Comparison of ENCODE assay signal across 8 cellular contexts in the genomic region with DNA sequence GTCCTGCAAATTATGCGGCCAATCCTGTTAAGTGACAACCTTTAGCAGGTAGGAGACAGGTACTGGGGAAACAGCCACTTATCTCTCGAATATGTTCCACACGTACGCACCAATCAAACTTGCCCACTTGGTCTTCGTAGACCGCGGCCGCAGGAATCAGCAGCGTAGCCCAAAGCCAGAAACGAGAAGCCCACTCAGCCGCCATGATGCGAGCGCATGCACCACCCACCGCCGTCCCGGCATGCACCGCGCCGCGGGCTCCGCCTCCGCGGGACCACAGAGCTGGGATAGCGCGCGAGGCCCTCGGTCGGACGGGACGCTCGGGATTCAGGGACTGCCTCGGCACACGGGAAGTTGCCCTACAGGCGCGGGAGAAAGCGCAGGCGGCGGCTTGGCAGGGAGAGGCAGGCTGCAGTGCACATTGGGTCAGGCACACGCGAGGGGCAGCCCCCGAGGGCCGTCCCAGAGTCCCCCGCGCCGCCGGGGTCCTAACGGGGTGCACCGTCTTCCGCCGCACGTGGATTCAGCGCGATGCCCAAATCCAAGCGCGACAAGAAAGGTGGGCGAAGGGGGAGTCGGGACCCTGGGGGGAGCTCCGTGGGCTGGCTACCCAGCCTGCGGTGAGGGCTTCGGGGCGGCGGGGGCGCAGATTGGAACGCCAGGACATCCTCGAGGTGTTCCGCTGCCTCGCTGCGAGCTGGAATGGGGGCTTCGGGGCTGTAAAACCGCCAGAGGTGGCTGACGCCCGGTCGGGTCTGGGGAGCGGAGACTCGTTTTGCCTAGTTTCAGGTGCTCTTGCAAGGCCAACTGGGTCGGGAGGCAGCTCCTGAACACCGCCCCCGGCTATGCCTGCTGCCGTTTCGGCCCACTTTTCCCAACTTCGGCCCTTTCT. TPM values are rescaled to one million over a fixed set of nuclear protein-coding genes. Genes with fewer than 3 reads are reported as not detected.
DNase-seq lines count a peak whose midpoint lies in the region; ATAC-seq, FAIRE-seq and TF ChIP-seq lines count a peak whose summit lies in the region.

A gene (minus strand): TSS at position 220 of the 892 bp plus-strand sequence. CDS start 15 bp downstream, at position 205.
A gene (plus strand): TSS at position 501 of the 892 bp plus-strand sequence. CDS start 31 bp downstream, at position 532.

- no peaks in the 10 kb centered on the region for H4K20me1 ChIP-seq in mammary epithelial cell (ENCODE audit: insufficient read depth, low read length)

- no peak for FAIRE-seq in small intestine (lab: Jason Lieb, UNC)

- TSS peak; percentile 58 for BruUV-seq in mammary epithelial cell (replicated peaks; lab: Mats Ljungman, UMichigan)

- peak within 1 kb of the TSS; percentile 93 for H3K9ac ChIP-seq in mammary epithelial cell (ENCODE audit: insufficient read depth, low read length)

- peaks cover 4% of the 10 kb centered on the region for H3K36me3 ChIP-seq in mammary epithelial cell (ENCODE audit: insufficient read depth, low read length)
- H3K36me3 ChIP-seq in small intestine (ENCODE audit: control insufficient read depth in 2 of 2, insufficient read depth in 2 of 2, low read length in 2 of 2), result peaks cover 0 to 2% of the 10 kb centered on the region in 2 donors

- H3K27me3 ChIP-seq in mammary epithelial cell (ENCODE audit: insufficient read depth, low read length) (no peaks in the 10 kb centered on the region), small intestine (ENCODE audit: control insufficient read depth in 2 of 2, insufficient read depth in 2 of 2, low read length in 2 of 2) (no peaks in the 10 kb centered on the region)

- H3K4me3 ChIP-seq in WI38 (ENCODE audit: low read depth, low read length), result peak within 1 kb of the TSS; percentile 81
- H3K4me3 ChIP-seq in mammary epithelial cell (replicated peaks in 1 of 3; ENCODE audit: insufficient read depth in 1 of 3, low read depth in 2 of 3, low read length in 3 of 3), result peak within 1 kb of the TSS; percentile 86 to 99 (median 96)
- H3K4me3 ChIP-seq in small intestine (ENCODE audit: low read depth in 1 of 2, low read length in 2 of 2), result peak within 1 kb of the TSS; percentile 68 to 70

- dilution Hi-C loops in mammary epithelial cell (cut with HindIII; ENCODE audit: low sequenced_read_pairs), result no loop called here

- TF ChIP-seq CTCF in WI38 (IDR thresholded peaks at IDR 0.05; ENCODE audit: low read depth, low read length) (no peak), mammary epithelial cell (conservative IDR thresholded peaks at IDR 0.05 in 1 of 2, IDR thresholded peaks at IDR 0.05 in 1 of 2; ENCODE audit: extremely low read depth in 1 of 2, insufficient read depth in 1 of 2, low read depth in 1 of 2, low read length in 2 of 2) (no peak)

- CTCF ChIA-PET in mammary epithelial cell (lab: Charles Lee; ENCODE audit: low non-redundant PET), result no interaction called here

- 2% methylated on average over 37 of the region's 81 CpGs for WGBS in mammary epithelial cell (ENCODE audit: low coverage, missing lambda C conversion rate)
- 0 to 1% (median 0%) methylated on average over 74 to 81 of the region's 81 CpGs for WGBS in small intestine, 3 donors

- H3K4me1 ChIP-seq in mammary epithelial cell (ENCODE audit: insufficient read depth, low read length), result peaks cover 23% of the 10 kb centered on the region
- H3K4me1 ChIP-seq in small intestine (ENCODE audit: control insufficient read depth in 2 of 2, insufficient read depth in 1 of 2, low read depth in 1 of 2, low read length in 1 of 2), result peaks cover 0 to 6% of the 10 kb centered on the region in 2 donors

- in situ Hi-C loops in mammary epithelial cell (cut with MboI; ENCODE audit: low sequenced_read_pairs in 2 of 2), result no loop called here

- H3K9me3 ChIP-seq in mammary epithelial cell (replicated peaks; ENCODE audit: insufficient read depth, low read length) (no peaks in the 10 kb centered on the region), small intestine (ENCODE audit: control insufficient read depth, low read depth) (no peaks in the 10 kb centered on the region)

- DNase-seq in 8988T (peak; percentile 77), NCI-H2171 treated with DMSO at 0.1 percent for 48 hours (lab: John Stamatoyannopoulos, UW) (peak; percentile 92), mammary epithelial cell (peak; percentile 85), iPS-NIHi11 (ENCODE audit: low spot score) (peak; percentile 98), small intestine (peak; percentile 81)

- intact Hi-C loops in mammary epithelial cell (cut with micrococcal nuclease), result loop anchor here (1.0 kb wide), 2 partner anchors 42 to 61 kb away; a partner anchor contains a TSS

- ATAC-seq in GM18517 (IDR thresholded peaks at IDR 0.05; ENCODE audit: unreplicated experiment), result peak; percentile 84
- peak; percentile 78 for ATAC-seq in HG03039 (IDR thresholded peaks at IDR 0.05; ENCODE audit: unreplicated experiment)

- peak within 1 kb of the TSS; percentile 95 for H2AFZ ChIP-seq in mammary epithelial cell (ENCODE audit: low read depth, low read length)

- H3K79me2 ChIP-seq in mammary epithelial cell (ENCODE audit: insufficient read depth, low read length), result peaks cover 98% of the 10 kb centered on the region

- H3K4me2 ChIP-seq in mammary epithelial cell (ENCODE audit: insufficient read depth, low read depth, low read length), result peak within 1 kb of the TSS; percentile 96

- H3K27ac ChIP-seq in mammary epithelial cell (ENCODE audit: insufficient read depth, low read depth, low read length), result peak within 1 kb of the TSS; percentile 84
- H3K27ac ChIP-seq in small intestine (ENCODE audit: low read depth in 1 of 2, low read length in 1 of 2), result peak within 1 kb of the TSS; percentile 81 to 97

RNA-seq across cellular contexts. Expression of the first gene that starts in this region (rescaled TPM):
- total RNA-seq in mammary epithelial cell, result 10 to 100 TPM; 68.0 to 75.0 TPM
- polyA plus RNA-seq in mammary epithelial cell, result 55.7 TPM
- 101 TPM for polyA minus RNA-seq in mammary epithelial cell
- 10 to 100 TPM in 1 of 3 donors, 1 to 10 TPM in 2; 4.2 to 15.1 (median 10.0) TPM for polyA plus RNA-seq in small intestine

RNA-seq across cellular contexts. Expression of the second gene that starts in this region (rescaled TPM):
- total RNA-seq in mammary epithelial cell, result 10 to 100 TPM; 23.3 to 51.6 TPM
- 73.6 TPM for polyA plus RNA-seq in mammary epithelial cell
- polyA minus RNA-seq in mammary epithelial cell, result 22.3 TPM
- 10 to 100 TPM in 2 of 3 donors, 1 to 10 TPM in 1; 7.6 to 40.3 (median 11.3) TPM for polyA plus RNA-seq in small intestine

Comparison
In these comparisons a context has a peak if more than half of its experiments do, and no peak if none do; other contexts are left out.
1. Peak in every context shown above with its lines: DNase-seq, ATAC-seq, H3K4me3 ChIP-seq and H3K27ac ChIP-seq.